Comparison of ENCODE assay signal across 9 cellular contexts in the genomic region with DNA sequence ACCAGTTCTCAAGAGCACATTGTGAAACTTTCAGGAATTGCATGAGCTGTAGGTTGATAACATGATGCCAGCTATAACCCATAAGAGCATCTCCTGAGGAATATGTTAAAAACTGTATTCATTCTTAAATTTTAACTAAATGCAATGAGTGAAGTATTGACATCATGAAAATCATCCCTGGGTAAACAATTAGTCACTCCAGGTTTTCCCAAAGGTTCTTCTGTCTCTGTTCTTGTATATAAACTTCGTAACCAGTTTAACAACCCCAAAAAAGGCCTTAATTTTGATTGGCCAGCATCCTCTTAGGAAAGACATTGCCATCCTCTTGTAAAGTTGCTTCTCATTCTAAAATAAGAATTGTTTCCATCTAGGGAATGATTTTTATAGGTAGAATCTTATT.
"Had no signal": no experiment of that assay in that cellular context is flagged by ENCODE, and none has a peak within 500 bp of the region (broad histone marks: within the 10 kb centered on the region; RNA-seq: fewer than 3 reads in every experiment).

No MANE protein-coding gene starts in this region.

- DNase-seq: H9, HCEC 1CT, IMR-90, KG1 had no signal

- ATAC-seq: GM23338, K562 had no signal

- FAIRE-seq: H1, H54, HTR-8/SVneo, K562 had no signal

- H3K4me2 ChIP-seq: GM23338 had no signal

- H3K4me3 ChIP-seq: GM23338, K562 had no signal

- H2AFZ ChIP-seq: GM23338 had no signal
